ENCODE assay signal across 8 cellular contexts in the genomic region with DNA sequence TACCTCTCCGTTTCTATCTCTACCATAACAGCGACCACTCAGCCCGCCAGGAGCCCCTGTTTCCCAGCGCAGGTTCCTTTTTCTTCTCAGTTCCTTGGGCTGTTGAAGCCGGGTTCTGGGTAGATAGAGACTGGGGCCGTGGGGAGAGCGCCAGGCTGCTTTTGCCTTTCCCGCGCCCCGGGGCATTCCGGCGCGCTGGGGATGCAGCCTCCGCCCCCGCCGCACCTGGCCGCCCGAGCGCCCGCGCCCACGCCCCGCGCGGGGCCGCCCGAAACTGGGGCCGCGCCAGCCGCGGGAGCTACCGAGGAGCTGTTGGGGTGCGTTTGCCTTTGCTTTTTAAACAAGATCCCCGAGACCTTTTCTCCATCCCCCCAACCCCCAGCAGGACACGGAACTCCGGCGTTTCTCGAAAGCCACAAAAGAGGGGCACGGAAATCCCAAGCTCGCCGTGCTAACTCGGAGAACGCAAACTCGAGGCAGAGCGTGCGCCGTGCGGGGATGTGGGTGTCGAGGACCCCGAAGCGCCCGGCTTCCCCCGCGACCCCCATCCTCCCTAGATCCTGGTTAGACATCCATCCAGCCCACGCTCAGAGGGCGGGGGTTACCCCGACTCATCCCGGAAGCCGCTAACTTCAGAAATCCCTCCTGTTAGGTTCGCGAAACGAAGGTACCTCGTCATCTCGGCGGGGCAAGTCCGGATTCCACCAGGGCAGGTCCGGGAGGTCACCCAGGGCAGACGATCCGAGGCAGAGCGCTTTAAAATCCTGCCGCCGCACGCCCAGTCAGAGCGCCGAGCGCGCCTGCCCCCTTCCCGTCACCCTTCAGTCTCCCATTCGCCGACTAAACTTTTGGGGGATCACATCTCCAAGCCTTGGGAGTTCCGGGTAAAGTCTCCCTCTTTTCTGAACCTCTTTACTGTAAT. TPM values are rescaled to one million over a fixed set of nuclear protein-coding genes. Genes with fewer than 3 reads are reported as not detected.
DNase-seq lines count a peak whose midpoint lies in the region; TF ChIP-seq lines count a peak whose summit lies in the region.

No MANE protein-coding gene starts in this region.

- H3K27ac ChIP-seq in esophagus muscularis mucosa (replicated peaks in 1 of 4) (no peak overlapping the region), osteoblast (ENCODE audit: low read depth, low read length) (no peak overlapping the region)

- peak overlapping the region; percentile 42 for H2AFZ ChIP-seq in osteoblast (ENCODE audit: low read length)

- no peak for TF ChIP-seq EP300 in esophagus muscularis mucosa (IDR thresholded peaks at IDR 0.05)

- peak overlapping the region; percentile 88 for H3K4me2 ChIP-seq in osteoblast (ENCODE audit: insufficient read depth, low read length)

- intact Hi-C loops in esophagus muscularis mucosa (cut with DNase I) = loop anchor here (5.0 to 10.0 kb wide), 2 partner anchors 144 to 447 kb away; no protein-coding TSS in a partner anchor

- peak; percentile 23 for DNase-seq in stimulated activated CD4-positive, alpha-beta T cell treated with anti-CD3 and anti-CD28 coated beads, Interleukin-12 subunit alpha, Interleukin-12 subunit beta, amount 100 ng/mL, for 4 hours
- DNase-seq in stimulated activated CD4-positive, alpha-beta T cell treated with anti-CD3 and anti-CD28 coated beads, Interleukin-1b, Interleukin-23, amount 100 ng/mL, for 48 hours = no peak
- DNase-seq in esophagus muscularis mucosa (ENCODE audit: extremely low spot score) (no peak), osteoblast (ENCODE audit: insufficient read length, low spot score, missing footprints) (peak; percentile 62), T1000 (lab: John Stamatoyannopoulos, UW) (no peak), NCI-H446 treated with DMSO at 0.1 percent for 48 hours (lab: John Stamatoyannopoulos, UW) (no peak), cerebellar cortex (ENCODE audit: low spot score) (no peak)

- no peak for TF ChIP-seq CTCF in WI38 (IDR thresholded peaks at IDR 0.05; ENCODE audit: low read depth, low read length)
- no peak for TF ChIP-seq CTCF in esophagus muscularis mucosa (IDR thresholded peaks at IDR 0.05)
- no peak for TF ChIP-seq CTCF in osteoblast (IDR thresholded peaks at IDR 0.05; ENCODE audit: extremely low read depth, low read depth, low read length)

- H3K9me3 ChIP-seq in esophagus muscularis mucosa = no peaks in the 10 kb centered on the region
- no peaks in the 10 kb centered on the region for H3K9me3 ChIP-seq in osteoblast (ENCODE audit: low read depth, low read length)

- H3K27me3 ChIP-seq in esophagus muscularis mucosa (peaks cover 0 to 86% (median 24%) of the 10 kb centered on the region in 4 donors), osteoblast (ENCODE audit: insufficient read depth, low read length) (peaks cover 53% of the 10 kb centered on the region)

- peak overlapping the region; percentile 72 for H3K4me3 ChIP-seq in WI38 (ENCODE audit: low read depth, low read length)
- H3K4me3 ChIP-seq in esophagus muscularis mucosa = peak overlapping the region; percentile 71 to 80 (median 76)
- peak overlapping the region; percentile 27 for H3K4me3 ChIP-seq in osteoblast (ENCODE audit: insufficient read depth, low read length)

- H3K36me3 ChIP-seq in esophagus muscularis mucosa (no peaks in the 10 kb centered on the region), osteoblast (ENCODE audit: insufficient read depth, low read length) (no peaks in the 10 kb centered on the region)

- no peaks in the 10 kb centered on the region for H4K20me1 ChIP-seq in osteoblast (ENCODE audit: insufficient read depth, low read length)

- no peaks in the 10 kb centered on the region for H3K79me2 ChIP-seq in osteoblast (ENCODE audit: insufficient read depth, low read length)

- H3K4me1 ChIP-seq in esophagus muscularis mucosa = peaks cover 15 to 36% (median 27%) of the 10 kb centered on the region in 4 donors
- peaks cover 9% of the 10 kb centered on the region for H3K4me1 ChIP-seq in osteoblast (ENCODE audit: insufficient read depth, low read length)

- 1% methylated on average over 44 of the region's 81 CpGs for WGBS in esophagus muscularis mucosa

- no peak for TF ChIP-seq POLR2A in esophagus muscularis mucosa (IDR thresholded peaks at IDR 0.05; ENCODE audit: low read depth)

RNA-seq across cellular contexts. Expression of a gene that starts 1.0 kb away (rescaled TPM):
- under 1 TPM in 1 of 4 donors, not detected in 3; 0.11 TPM for total RNA-seq in esophagus muscularis mucosa
- not detected in 2 replicates for total RNA-seq in osteoblast

Comparison
In these comparisons a context has a peak if more than half of its experiments do, and no peak if none do; other contexts are left out.
1. DNase-seq: peak in stimulated activated CD4-positive, alpha-beta T cell treated with anti-CD3 and anti-CD28 coated beads, Interleukin-12 subunit alpha, Interleukin-12 subunit beta, amount 100 ng/mL, for 4 hours (single experiment) and osteoblast (single experiment); none in stimulated activated CD4-positive, alpha-beta T cell treated with anti-CD3 and anti-CD28 coated beads, Interleukin-1b, Interleukin-23, amount 100 ng/mL, for 48 hours (single experiment), esophagus muscularis mucosa (single experiment), T1000 (single experiment), NCI-H446 treated with DMSO at 0.1 percent for 48 hours (single experiment) and cerebellar cortex (single experiment).
2. Peak in every context shown above with its lines, with median percentiles within 50 percentile points of each other: H3K4me3 ChIP-seq.